In genomic region chr3:17770682-17771081, GRCh38 we compare ENCODE assay signal across 30 cellular contexts.
"Had no signal": no experiment of that assay in that cellular context is flagged by ENCODE, and none has a peak within 500 bp of the region (broad histone marks: within the 10 kb centered on the region; RNA-seq: fewer than 3 reads in every experiment).

No MANE protein-coding gene starts in this region.

- H3K4me3 ChIP-seq: ascending aorta, body of pancreas, Peyer's patch, SJSA1 had no signal

- H3K36me3 ChIP-seq: ascending aorta, Peyer's patch, SJSA1 had no signal

- H3K27ac ChIP-seq: ascending aorta, body of pancreas, Peyer's patch, RWPE1, SJSA1 had no signal

- H3K9me3 ChIP-seq: ascending aorta, body of pancreas, Peyer's patch, SJSA1 had no signal

- H3K36me3 Mint-ChIP-seq: activated naive CD4-positive, alpha-beta T cell treated with anti-CD3 and anti-CD28 coated beads, Interleukin-2, amount 50 U/mL, for 24 hours had no signal

- H3K9me3 Mint-ChIP-seq: activated naive CD4-positive, alpha-beta T cell treated with anti-CD3 and anti-CD28 coated beads, Interleukin-2, amount 50 U/mL, for 24 hours had no signal

- H3K4me3 Mint-ChIP-seq: activated CD8-positive, alpha-beta memory T cell treated with anti-CD3 and anti-CD28 coated beads, Interleukin-2, amount 10 ng/mL, durations not matched to agents 7 days and 5 days; activated naive CD4-positive, alpha-beta T cell treated with anti-CD3 and anti-CD28 coated beads, Interleukin-2, amount 50 U/mL, for 24 hours; activated T-cell treated with anti-CD3 and anti-CD28 coated beads, Interleukin-2, amount 50 U/mL, for 24 hours; activated T-helper 1 cell treated with anti-CD3 and anti-CD28 coated beads, Interleukin-12 subunit alpha, Interleukin-12 subunit beta, Interleukin-2, Interleukin-4 antibody, amounts not matched to agents 30 ng/mL and 10 ng/mL and 1 ng/mL, durations not matched to agents 14 hours and 24 hours and 36 hours; T-helper 2 cell treated with Interferon-gamma antibody and Interleukin-4, amounts not matched to agents 5 μg/mL and 100 μg/mL, for 36 hours had no signal

- ATAC-seq: activated CD4-positive, CD25-positive, alpha-beta regulatory T cell treated with anti-CD3 and anti-CD28 coated beads, Interleukin-2, amount 50 U/mL, for 24 hours; activated CD8-positive, alpha-beta memory T cell treated with anti-CD3 and anti-CD28 coated beads, Interleukin-2, amount 10 ng/mL, durations not matched to agents 7 days and 5 days; body of pancreas; SK-N-SH treated with all-trans-retinoic acid at 6 μM for 48 hours had no signal

- FAIRE-seq: bronchial epithelial cell had no signal

- H3K27me3 ChIP-seq: ascending aorta, body of pancreas, Peyer's patch, SJSA1 had no signal

- H3K27ac Mint-ChIP-seq: activated CD8-positive, alpha-beta memory T cell treated with anti-CD3 and anti-CD28 coated beads, Interleukin-2, amount 10 ng/mL, durations not matched to agents 7 days and 5 days; activated naive CD4-positive, alpha-beta T cell treated with anti-CD3 and anti-CD28 coated beads, Interleukin-2, amount 50 U/mL, for 24 hours; activated T-cell treated with anti-CD3 and anti-CD28 coated beads, Interleukin-2, amount 50 U/mL, for 24 hours; activated T-helper 1 cell treated with anti-CD3 and anti-CD28 coated beads, Interleukin-12 subunit alpha, Interleukin-12 subunit beta, Interleukin-2, Interleukin-4 antibody, amounts not matched to agents 30 ng/mL and 10 ng/mL and 1 ng/mL, durations not matched to agents 14 hours and 24 hours and 36 hours; T-helper 2 cell treated with Interferon-gamma antibody and Interleukin-4, amounts not matched to agents 5 μg/mL and 100 μg/mL, for 36 hours had no signal

- DNase-seq: activated CD4-positive, alpha-beta T cell treated with anti-CD3 and anti-CD28 coated beads for 4 hours; activated CD4-positive, alpha-beta T cell treated with anti-CD3 and anti-CD28 coated beads, Interleukin-2, amount 50 U/mL, for 48 hours; activated CD8-positive, alpha-beta memory T cell treated with anti-CD3 and anti-CD28 coated beads, Interleukin-2, amount 10 ng/mL, durations not matched to agents 7 days and 5 days; activated effector memory CD4-positive, alpha-beta T cell treated with Interleukin-2 at 50 U/mL for 16 hours; activated naive CD4-positive, alpha-beta T cell; activated T-cell treated with anti-CD3 and anti-CD28 coated beads, Interleukin-2, amount 50 U/mL, for 24 hours; amniotic stem cell; body of pancreas; central memory CD4-positive, alpha-beta T cell; KG1; NCI-H1092; NCI-H1436 treated with DMSO at 0.1 percent for 48 hours; NCI-H187 treated with DMSO at 0.1 percent for 48 hours; NCI-H2081 treated with DMSO at 0.1 percent for 48 hours; NCI-H2227 treated with DMSO at 0.1 percent for 48 hours; NCI-H446 treated with DMSO at 0.1 percent for 48 hours; NCI-H524 treated with DMSO at 0.1 percent for 48 hours; NCI-H748 treated with DMSO at 0.1 percent for 48 hours; Peyer's patch; Right ventricle myocardium superior; SW 1271 had no signal

- H3K4me1 ChIP-seq: ascending aorta, body of pancreas, Peyer's patch, SJSA1 had no signal
